ENCODE assay signal across 9 cellular contexts in genomic region chr2:239257511-239257937, GRCh38.
A peak's percentile ranks its signal among the peaks of the same experiment; 100 is the strongest.
DNase-seq lines count a peak whose midpoint lies in the region; ATAC-seq and TF ChIP-seq lines count a peak whose summit lies in the region.
"Had no signal": no experiment of that assay in that cellular context is flagged by ENCODE, and none has a peak within 500 bp of the region (broad histone marks: within the 10 kb centered on the region; RNA-seq: fewer than 3 reads in every experiment).

No MANE protein-coding gene starts in this region.

- H3K27me3 ChIP-seq in left ventricle myocardium inferior (ENCODE audit: low read depth) (no peaks in the 10 kb centered on the region), fibroblast of lung (ENCODE audit: control insufficient read depth, insufficient read depth, low read length) (no peaks in the 10 kb centered on the region), upper lobe of right lung (no peaks in the 10 kb centered on the region), tibial nerve (no peaks in the 10 kb centered on the region)

- intact Hi-C loops in left ventricle myocardium inferior (cut with micrococcal nuclease): no loop called here
- intact Hi-C loops in Right ventricle myocardium superior (cut with DNase I): no loop called here
- intact Hi-C loops in upper lobe of right lung (cut with DNase I): no loop called here

- H3K4me2 ChIP-seq in fibroblast of lung (ENCODE audit: extremely low read depth, insufficient read depth, low read length): no peak overlapping the region

- no peak overlapping the region for H3K4me3 ChIP-seq in left ventricle myocardium inferior
- H3K4me3 ChIP-seq in fibroblast of lung (replicated peaks in 1 of 4; ENCODE audit: control extremely low read depth in 1 of 4, insufficient read depth in 1 of 4, low read depth in 3 of 4, low read length in 4 of 4): no peak overlapping the region
- H3K4me3 ChIP-seq in upper lobe of right lung: no peak overlapping the region
- H3K4me3 ChIP-seq in tibial nerve: no peak overlapping the region

- no peaks in the 10 kb centered on the region for H4K20me1 ChIP-seq in fibroblast of lung (ENCODE audit: control insufficient read depth, extremely low read depth, insufficient read depth, low read length)

- peak in 1 of 2 donors; percentile 36 for TF ChIP-seq EP300 in tibial nerve (IDR thresholded peaks at IDR 0.05)

- ATAC-seq in Right ventricle myocardium superior (ENCODE audit: poor library complexity) (no peak), upper lobe of right lung (peak; percentile 34), HG03378 (IDR thresholded peaks at IDR 0.05; ENCODE audit: unreplicated experiment) (no peak)

- no peak overlapping the region for H2AFZ ChIP-seq in fibroblast of lung (ENCODE audit: low read length)

- no peak for TF ChIP-seq POLR2A in tibial nerve (IDR thresholded peaks at IDR 0.05)

- DNase-seq in left ventricle myocardium inferior (no peak), Right ventricle myocardium superior (no peak), SIG-M5 treated with dmso at 0.1 percent for 504 hours (lab: John Stamatoyannopoulos, UW; ENCODE audit: unreplicated experiment) (peak; percentile 97), fibroblast of lung (ENCODE audit: low read depth in 2 of 2) (peak; percentile 93 to 94), upper lobe of right lung (no peak), NCI-H2081 (lab: John Stamatoyannopoulos, UW) (no peak), tibial nerve (ENCODE audit: low spot score in 2 of 2) (no peak)
- DNase-seq: retina had no signal

- no peak overlapping the region for H3K9ac ChIP-seq in fibroblast of lung (ENCODE audit: insufficient read depth, low read length)

- H3K36me3 ChIP-seq in left ventricle myocardium inferior (no peaks in the 10 kb centered on the region), fibroblast of lung (ENCODE audit: control insufficient read depth, insufficient read depth, low read length) (no peaks in the 10 kb centered on the region), upper lobe of right lung (no peaks in the 10 kb centered on the region), tibial nerve (no peaks in the 10 kb centered on the region)

- H3K79me2 ChIP-seq in fibroblast of lung (ENCODE audit: control insufficient read depth, insufficient read depth, low read length): no peaks in the 10 kb centered on the region

- H3K9me3 ChIP-seq in left ventricle myocardium inferior (replicated peaks): peaks cover 14% of the 10 kb centered on the region
- no peaks in the 10 kb centered on the region for H3K9me3 ChIP-seq in fibroblast of lung (ENCODE audit: control insufficient read depth, insufficient read depth, low read depth, low read length)
- no peaks in the 10 kb centered on the region for H3K9me3 ChIP-seq in upper lobe of right lung
- H3K9me3 ChIP-seq in tibial nerve: peaks cover 0 to 10% (median 0%) of the 10 kb centered on the region in 4 donors

- H3K4me1 ChIP-seq in left ventricle myocardium inferior (peaks cover 76% of the 10 kb centered on the region), fibroblast of lung (ENCODE audit: control insufficient read depth, extremely low read depth, insufficient read depth, low read length) (peaks cover 2% of the 10 kb centered on the region), upper lobe of right lung (peaks cover 20% of the 10 kb centered on the region), tibial nerve (peaks cover 0 to 77% (median 31%) of the 10 kb centered on the region in 4 donors)

- H3K27ac ChIP-seq in left ventricle myocardium inferior (replicated peaks) (peak overlapping the region; percentile 42), fibroblast of lung (ENCODE audit: insufficient read depth, low read length) (no peak overlapping the region), upper lobe of right lung (no peak overlapping the region), tibial nerve (peak overlapping the region in 2 of 4 donors; percentile 75 to 84)

- TF ChIP-seq CTCF in left ventricle myocardium inferior (IDR thresholded peaks at IDR 0.05; ENCODE audit: borderline replicate concordance) (no peak), fibroblast of lung (conservative IDR thresholded peaks at IDR 0.05 in 1 of 2, IDR thresholded peaks at IDR 0.05 in 1 of 2; ENCODE audit: low read depth in 1 of 2, low read length in 2 of 2) (no peak), upper lobe of right lung (IDR thresholded peaks at IDR 0.05) (no peak), tibial nerve (IDR thresholded peaks at IDR 0.05) (no peak)

Comparison
In these comparisons a context has a peak if more than half of its experiments do, and no peak if none do; other contexts are left out.
1. DNase-seq: peak in SIG-M5 treated with dmso at 0.1 percent for 504 hours (single experiment) and fibroblast of lung (2 of 2); none in left ventricle myocardium inferior (single experiment), Right ventricle myocardium superior (single experiment), upper lobe of right lung (single experiment), NCI-H2081 (0 of 2) and tibial nerve (0 of 2).